1 cellular context compared by ENCODE assay signal in the genomic region with DNA sequence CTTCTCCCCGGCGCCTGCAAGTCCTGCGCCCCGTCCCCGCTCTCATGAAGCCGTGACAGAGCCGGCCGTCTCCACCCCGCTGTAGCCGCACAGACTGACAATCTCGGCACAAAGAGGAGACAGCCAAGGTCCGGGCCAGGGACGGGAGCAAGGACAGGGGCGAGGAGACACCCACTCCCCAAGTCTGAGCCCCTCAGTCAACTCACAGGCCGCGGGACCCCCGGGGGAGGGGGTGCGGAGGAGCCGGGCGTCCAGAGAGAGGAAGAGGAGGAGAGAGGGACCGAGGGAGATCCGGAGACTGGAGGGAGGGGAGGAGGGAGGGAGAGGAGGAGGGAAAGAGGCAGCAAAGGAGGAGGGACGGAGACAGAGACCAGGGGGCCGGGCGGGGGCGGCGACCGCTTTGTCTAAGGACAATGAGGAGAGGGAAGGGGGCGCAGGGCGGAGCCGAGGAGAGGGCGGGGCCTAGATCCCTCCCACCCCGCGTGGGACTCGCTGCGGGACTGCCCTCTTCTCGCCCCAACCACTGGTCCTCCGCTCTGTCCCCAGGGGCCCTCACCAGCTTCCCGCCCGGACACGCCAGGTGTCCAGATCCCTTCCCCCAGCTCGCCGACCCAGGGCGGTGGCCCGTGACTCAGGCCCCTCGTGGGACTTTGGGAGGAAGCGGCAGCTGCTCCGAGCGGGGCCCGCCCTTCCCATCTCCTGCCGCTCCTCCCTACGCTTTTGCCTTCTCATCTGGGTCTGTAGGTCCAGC.
TF ChIP-seq lines count a peak whose summit lies in the region.

No MANE protein-coding gene starts in this region.

TF ChIP-seq in HEK293, 187 proteins besides CTCF, POLR2A, EP300 and RAD21 (continued from another document):
- TF ChIP-seq, protein P1, sequence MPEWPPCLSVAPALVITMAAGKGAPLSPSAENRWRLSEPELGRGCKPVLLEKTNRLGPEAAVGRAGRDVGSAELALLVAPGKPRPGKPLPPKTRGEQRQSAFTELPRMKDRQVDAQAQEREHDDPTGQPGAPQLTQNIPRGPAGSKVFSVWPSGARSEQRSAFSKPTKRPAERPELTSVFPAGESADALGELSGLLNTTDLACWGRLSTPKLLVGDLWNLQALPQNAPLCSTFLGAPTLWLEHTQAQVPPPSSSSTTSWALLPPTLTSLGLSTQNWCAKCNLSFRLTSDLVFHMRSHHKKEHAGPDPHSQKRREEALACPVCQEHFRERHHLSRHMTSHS (tag by site-specific recombination; IDR thresholded peaks at IDR 0.05): no peak
TF ChIP-seq in HEK293: peak in this region for 57.
